Comparison of ENCODE assay signal across 9 cellular contexts in genomic region chr9:121055642-121056143, GRCh38. TPM values are rescaled to one million over a fixed set of nuclear protein-coding genes. Genes with fewer than 3 reads are reported as not detected.
DNase-seq lines count a peak whose midpoint lies in the region; ATAC-seq and TF ChIP-seq lines count a peak whose summit lies in the region.
"Had no signal": no experiment of that assay in that cellular context is flagged by ENCODE, and none has a peak within 500 bp of the region (broad histone marks: within the 10 kb centered on the region; RNA-seq: fewer than 3 reads in every experiment).

No MANE protein-coding gene starts in this region.

- peak; percentile 70 for TF ChIP-seq CTCF in brain microvascular endothelial cell (IDR thresholded peaks at IDR 0.05; ENCODE audit: low read depth, low read length, missing control alignments)

- no peak overlapping the region for H2AK5ac ChIP-seq in mesendoderm (ENCODE audit: low read length)

- H3K23ac ChIP-seq in mesendoderm (ENCODE audit: low read length), result no peak overlapping the region

- H2BK15ac ChIP-seq in mesendoderm (replicated peaks; ENCODE audit: low read depth), result no peak overlapping the region

- no peaks in the 10 kb centered on the region for H3K79me2 ChIP-seq in mesendoderm (ENCODE audit: control insufficient read depth, insufficient read depth, low read length)

- no peak overlapping the region for H3K27ac ChIP-seq in brain microvascular endothelial cell
- no peak overlapping the region for H3K27ac ChIP-seq in mesendoderm (ENCODE audit: low read depth, low read length)
- H3K27ac ChIP-seq: SJSA1 had no signal

- ATAC-seq in HG03354 (IDR thresholded peaks at IDR 0.05; ENCODE audit: poor library complexity, severe bottlenecking, unreplicated experiment), result peak; percentile 62
- ATAC-seq in GM19023 (IDR thresholded peaks at IDR 0.05; ENCODE audit: unreplicated experiment), result no peak

- H3K9ac ChIP-seq in mesendoderm (ENCODE audit: low read length), result no peak overlapping the region

- no peaks in the 10 kb centered on the region for H3K4me1 ChIP-seq in mesendoderm (ENCODE audit: control insufficient read depth, low read depth, low read length)
- H3K4me1 ChIP-seq: SJSA1 had no signal

- H3K4me3 ChIP-seq in brain microvascular endothelial cell (ENCODE audit: low read depth, low read length) (no peak overlapping the region), mesendoderm (ENCODE audit: low read length) (no peak overlapping the region)
- H3K4me3 ChIP-seq: SJSA1 had no signal

- H3K27me3 ChIP-seq in brain microvascular endothelial cell (replicated peaks), result no peaks in the 10 kb centered on the region
- H3K27me3 ChIP-seq in mesendoderm (ENCODE audit: insufficient read depth, low read length, poor library complexity), result no peaks in the 10 kb centered on the region
- H3K27me3 ChIP-seq: SJSA1 had no signal

- no peaks in the 10 kb centered on the region for H3K79me1 ChIP-seq in mesendoderm (ENCODE audit: low read length)

- DNase-seq in Daoy (ENCODE audit: low read depth), result peak; percentile 27
- no peak for DNase-seq in brain microvascular endothelial cell
- peak; percentile 82 for DNase-seq in mesendoderm
- DNase-seq in NCI-H2227 treated with DMSO at 0.1 percent for 48 hours (lab: John Stamatoyannopoulos, UW), result no peak
- no peak for DNase-seq in activated effector memory CD4-positive, alpha-beta T cell treated with Interleukin-2 at 50 U/mL for 16 hours
- no peak for DNase-seq in NCI-H2171 treated with DMSO at 0.1 percent for 48 hours (lab: John Stamatoyannopoulos, UW)

- no peak overlapping the region for H4K8ac ChIP-seq in mesendoderm (ENCODE audit: low read depth, low read length)

- H3K4me2 ChIP-seq in mesendoderm (ENCODE audit: low read length), result no peak overlapping the region

- H2BK5ac ChIP-seq in mesendoderm (ENCODE audit: low read length), result no peak overlapping the region

- in situ Hi-C loops in brain microvascular endothelial cell (cut with HindIII; ENCODE audit: low pct_ligation_motif_present, low sequenced_read_pairs), result no loop called here

- H3K36me3 ChIP-seq in brain microvascular endothelial cell (replicated peaks) (no peaks in the 10 kb centered on the region), mesendoderm (ENCODE audit: control insufficient read depth, insufficient read depth, low read length) (no peaks in the 10 kb centered on the region)
- H3K36me3 ChIP-seq: SJSA1 had no signal

- H3K56ac ChIP-seq in mesendoderm (ENCODE audit: low read length), result peak overlapping the region; percentile 72

- no peak overlapping the region for H4K5ac ChIP-seq in mesendoderm (ENCODE audit: low read length)

- H3K4ac ChIP-seq in mesendoderm (ENCODE audit: low read depth, low read length), result no peak overlapping the region

- H2BK120ac ChIP-seq in mesendoderm (ENCODE audit: low read depth, low read length), result no peak overlapping the region

- no peak overlapping the region for H3K18ac ChIP-seq in mesendoderm (ENCODE audit: low read length)

- WGBS in mesendoderm (ENCODE audit: extremely low coverage, insufficient coverage, low lambda C conversion rate), result no CpG with 5 or more reads among the region's 2 CpGs

RNA-seq across cellular contexts. Expression of gene C5, which starts 5.6 kb away (rescaled TPM):
- 0.45 and 0.69 TPM in 2 replicates for total RNA-seq in Daoy (2014; rRNA removed; shearing (Covaris generic))
- polyA plus RNA-seq in mesendoderm (2013, experiment 1 of 2), result 0.15 TPM
- polyA plus RNA-seq in mesendoderm (2013, experiment 2 of 2), result 0.08 TPM

RNA-seq across cellular contexts. Expression of gene CNTRL, which starts 19.1 kb away (rescaled TPM):
- 21.4 and 21.5 TPM in 2 replicates for total RNA-seq in Daoy (2014; rRNA removed; shearing (Covaris generic))
- polyA plus RNA-seq in mesendoderm (2013, experiment 1 of 2), result 8.6 TPM
- polyA plus RNA-seq in mesendoderm (2013, experiment 2 of 2), result 8.8 TPM

Comparison
In these comparisons a context has a peak if more than half of its experiments do, and no peak if none do; other contexts are left out.
1. DNase-seq: peak in Daoy (single experiment) and mesendoderm (single experiment); none in brain microvascular endothelial cell (single experiment), NCI-H2227 treated with DMSO at 0.1 percent for 48 hours (single experiment), activated effector memory CD4-positive, alpha-beta T cell treated with Interleukin-2 at 50 U/mL for 16 hours (single experiment) and NCI-H2171 treated with DMSO at 0.1 percent for 48 hours (single experiment).